22 cellular contexts compared by ENCODE assay signal in the genomic region with DNA sequence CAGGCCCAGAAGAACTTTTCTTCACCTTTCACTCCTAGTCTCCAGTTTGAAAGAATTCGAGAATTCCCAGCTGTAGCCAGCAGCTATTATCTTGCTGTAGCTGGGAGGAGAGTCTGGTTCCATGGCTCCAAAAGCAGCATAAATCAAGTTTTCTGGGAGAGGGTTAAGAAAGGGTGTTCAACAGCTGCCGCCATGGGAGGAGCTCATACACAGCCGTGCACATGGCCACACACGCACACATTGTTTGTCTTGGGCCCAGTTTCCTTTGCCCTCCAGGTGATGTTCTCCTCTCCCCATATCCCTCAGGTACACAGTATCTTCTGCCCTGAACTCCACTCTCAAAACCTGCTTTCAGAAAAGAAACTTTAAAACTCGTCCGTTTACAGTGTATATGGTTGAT. TPM values are rescaled to one million over a fixed set of nuclear protein-coding genes. Genes with fewer than 3 reads are reported as not detected.
"Had no signal": no experiment of that assay in that cellular context is flagged by ENCODE, and none has a peak within 500 bp of the region (broad histone marks: within the 10 kb centered on the region; RNA-seq: fewer than 3 reads in every experiment).

No MANE protein-coding gene starts in this region.

- H3K4me3 Mint-ChIP-seq: naive thymus-derived CD4-positive, alpha-beta T cell; stimulated activated naive B cell treated with anti-CD40 and anti-IgM and Interleukin-4, amounts not matched to agents 10 μg/mL and 1 μg/mL and 100 μg/mL, for 72 hours; stimulated activated naive CD8-positive, alpha-beta T cell treated with anti-CD3 and anti-CD28 coated beads, Interleukin-15, Interleukin-2, amounts not matched to agents 100 ng/mL and 50 ng/mL, for 24 hours had no signal

- H2AFZ ChIP-seq: hepatocyte had no signal

- H3K27me3 ChIP-seq: hepatocyte, right atrium auricular region had no signal

- H3K9me3 Mint-ChIP-seq: stimulated activated naive B cell treated with anti-CD40 and anti-IgM and Interleukin-4, amounts not matched to agents 10 μg/mL and 1 μg/mL and 100 μg/mL, for 72 hours; stimulated activated naive CD8-positive, alpha-beta T cell treated with anti-CD3 and anti-CD28 coated beads, Interleukin-15, Interleukin-2, amounts not matched to agents 100 ng/mL and 50 ng/mL, for 24 hours had no signal

- H3K36me3 ChIP-seq: gastrocnemius medialis, left lung, neutrophil, prostate gland, right atrium auricular region, transverse colon had no signal

- H3K27ac Mint-ChIP-seq: naive thymus-derived CD4-positive, alpha-beta T cell; stimulated activated naive B cell treated with anti-CD40 and anti-IgM and Interleukin-4, amounts not matched to agents 10 μg/mL and 1 μg/mL and 100 μg/mL, for 72 hours; stimulated activated naive CD8-positive, alpha-beta T cell treated with anti-CD3 and anti-CD28 coated beads, Interleukin-15, Interleukin-2, amounts not matched to agents 100 ng/mL and 50 ng/mL, for 24 hours had no signal

- H3K4me3 ChIP-seq: dorsolateral prefrontal cortex, gastrocnemius medialis, hepatocyte, left lung, prostate gland, right atrium auricular region, skin epidermis, transverse colon had no signal

- H3K36me3 Mint-ChIP-seq: naive thymus-derived CD4-positive, alpha-beta T cell; stimulated activated naive B cell treated with anti-CD40 and anti-IgM and Interleukin-4, amounts not matched to agents 10 μg/mL and 1 μg/mL and 100 μg/mL, for 72 hours had no signal

- DNase-seq: dorsolateral prefrontal cortex; effector CD4-positive, alpha-beta T cell; gastrocnemius medialis; head of caudate nucleus; kidney; left lung; mesenchymal stem cell; midbrain; naive thymus-derived CD4-positive, alpha-beta T cell; stimulated activated CD4-positive, alpha-beta T cell treated with anti-CD3 and anti-CD28 coated beads, Interleukin-15, amount 100 ng/mL, for 24 hours; stimulated activated CD4-positive, alpha-beta T cell treated with anti-CD3 and anti-CD28 coated beads, Interleukin-2, amount 100 ng/mL, for 48 hours; stimulated activated naive B cell treated with anti-CD40 and anti-IgM and Interleukin-4, amounts not matched to agents 10 μg/mL and 1 μg/mL and 100 μg/mL, for 72 hours; transverse colon had no signal

- H3K79me2 ChIP-seq: hepatocyte had no signal

- H3K4me2 ChIP-seq: hepatocyte had no signal

- H3K27ac ChIP-seq: dorsolateral prefrontal cortex, gastrocnemius medialis, hepatocyte, left lung, neutrophil, prostate gland, right atrium auricular region, skin epidermis, transverse colon had no signal

- H3K4me1 ChIP-seq: prostate gland had no signal

- ATAC-seq: gastrocnemius medialis; left lung; naive thymus-derived CD4-positive, alpha-beta T cell; stimulated activated naive B cell treated with anti-CD40 and anti-IgM and Interleukin-4, amounts not matched to agents 10 μg/mL and 1 μg/mL and 100 μg/mL, for 72 hours had no signal

- H3K9me3 ChIP-seq: gastrocnemius medialis, left lung, neutrophil, prostate gland, right atrium auricular region, transverse colon had no signal

RNA-seq across cellular contexts. Expression of a gene that starts 4.1 kb away (rescaled TPM):
- total RNA-seq: fibroblast of villous mesenchyme, glomerular endothelial cell, lung microvascular endothelial cell had no signal
